In genomic region chr12:45170456-45171042, GRCh38 we compare ENCODE assay signal across 9 cellular contexts. TPM values are rescaled to one million over a fixed set of nuclear protein-coding genes. Genes with fewer than 3 reads are reported as not detected.
DNase-seq lines count a peak whose midpoint lies in the region; ATAC-seq and TF ChIP-seq lines count a peak whose summit lies in the region.
"Had no signal": no experiment of that assay in that cellular context is flagged by ENCODE, and none has a peak within 500 bp of the region (broad histone marks: within the 10 kb centered on the region; RNA-seq: fewer than 3 reads in every experiment).

No MANE protein-coding gene starts in this region.

- H3K9me2 ChIP-seq in MM.1S (replicated peaks; ENCODE audit: insufficient read depth, low read length): no peaks in the 10 kb centered on the region

- H3K4me3 ChIP-seq in MM.1S (ENCODE audit: low read length): no peak overlapping the region
- H3K4me3 ChIP-seq in uterus: no peak overlapping the region

- no peak overlapping the region for H3K27ac Mint-ChIP-seq in activated naive CD4-positive, alpha-beta T cell treated with anti-CD3 and anti-CD28 coated beads, Interleukin-2, amount 50 U/mL, for 72 hours
- no peak overlapping the region for H3K27ac Mint-ChIP-seq in progenitor cell of endocrine pancreas
- H3K27ac Mint-ChIP-seq: IgD-negative memory B cell had no signal

- H3K36me3 ChIP-seq in MM.1S (replicated peaks; ENCODE audit: insufficient read depth, low read length): no peaks in the 10 kb centered on the region
- no peaks in the 10 kb centered on the region for H3K36me3 ChIP-seq in uterus

- no peak overlapping the region for H3K4me3 Mint-ChIP-seq in progenitor cell of endocrine pancreas (ENCODE audit: low read depth)
- H3K4me3 Mint-ChIP-seq: IgD-negative memory B cell had no signal

- no peaks in the 10 kb centered on the region for H4K20me1 ChIP-seq in MM.1S (ENCODE audit: insufficient read depth, low read length)

- H3F3A ChIP-seq in MM.1S (ENCODE audit: insufficient read depth, low read length): no peaks in the 10 kb centered on the region

- peak; percentile 75 for ATAC-seq in GM19467 (IDR thresholded peaks at IDR 0.05; ENCODE audit: unreplicated experiment)
- peak; percentile 56 to 67 for ATAC-seq in activated naive CD4-positive, alpha-beta T cell treated with anti-CD3 and anti-CD28 coated beads, Interleukin-2, amount 50 U/mL, for 72 hours
- ATAC-seq in Right ventricle myocardium superior (ENCODE audit: poor library complexity): peak; percentile 78

- no peak overlapping the region for H3K9ac ChIP-seq in MM.1S (ENCODE audit: low read length)

- H3K4me1 Mint-ChIP-seq in progenitor cell of endocrine pancreas (ENCODE audit: low read depth): no peaks in the 10 kb centered on the region

- no peaks in the 10 kb centered on the region for H3K9me3 ChIP-seq in MM.1S (replicated peaks; ENCODE audit: insufficient read depth, low read length)
- H3K9me3 ChIP-seq in uterus: no peaks in the 10 kb centered on the region

- H3K79me2 ChIP-seq in MM.1S (ENCODE audit: low read length): no peaks in the 10 kb centered on the region

- H3K27me3 ChIP-seq in MM.1S (replicated peaks; ENCODE audit: insufficient read depth, low read length) (no peaks in the 10 kb centered on the region), uterus (no peaks in the 10 kb centered on the region)

- TF ChIP-seq POLR2A in uterus (IDR thresholded peaks at IDR 0.05): no peak

- peak; percentile 81 for DNase-seq in CD1c-positive myeloid dendritic cell (ENCODE audit: extremely low spot score)
- DNase-seq in MM.1S: peak; percentile 57
- DNase-seq in SKM-1 treated with dmso at 0.1 percent for 144 hours (lab: John Stamatoyannopoulos, UW; ENCODE audit: unreplicated experiment): peak; percentile 7
- DNase-seq in activated naive CD4-positive, alpha-beta T cell treated with anti-CD3 and anti-CD28 coated beads, Interleukin-2, amount 50 U/mL, for 72 hours (ENCODE audit: low spot score in 2 of 2): peak in 1 of 2 donors; percentile 84
- peak; percentile 78 for DNase-seq in Right ventricle myocardium superior
- DNase-seq in progenitor cell of endocrine pancreas (ENCODE audit: low spot score, unreplicated experiment): peak; percentile 65
- DNase-seq in uterus: peak; percentile 53 to 71

- H3K4me2 ChIP-seq in MM.1S (ENCODE audit: low read depth, low read length): no peak overlapping the region

- no peak overlapping the region for H2AFZ ChIP-seq in MM.1S (ENCODE audit: low read length)

- no peaks in the 10 kb centered on the region for H3K27me3 Mint-ChIP-seq in progenitor cell of endocrine pancreas
- H3K27me3 Mint-ChIP-seq: IgD-negative memory B cell had no signal

- H3K4me1 ChIP-seq in MM.1S (ENCODE audit: low read length) (no peaks in the 10 kb centered on the region), uterus (no peaks in the 10 kb centered on the region)

- intact Hi-C loops in Right ventricle myocardium superior (cut with DNase I): loop anchor here (5.0 kb wide), 1 partner anchor 217 kb away; no protein-coding TSS in a partner anchor
- intact Hi-C loops in uterus (cut with DNase I; ENCODE audit: low total_unique reads): no loop called here

- H3K36me3 Mint-ChIP-seq in activated naive CD4-positive, alpha-beta T cell treated with anti-CD3 and anti-CD28 coated beads, Interleukin-2, amount 50 U/mL, for 72 hours: peaks cover 0 to 2% of the 10 kb centered on the region in 2 donors
- H3K36me3 Mint-ChIP-seq in progenitor cell of endocrine pancreas (ENCODE audit: insufficient read depth): peaks cover 12% of the 10 kb centered on the region

- H3K9me3 Mint-ChIP-seq in activated naive CD4-positive, alpha-beta T cell treated with anti-CD3 and anti-CD28 coated beads, Interleukin-2, amount 50 U/mL, for 72 hours: no peaks in the 10 kb centered on the region
- no peaks in the 10 kb centered on the region for H3K9me3 Mint-ChIP-seq in progenitor cell of endocrine pancreas (ENCODE audit: low read depth)
- H3K9me3 Mint-ChIP-seq: IgD-negative memory B cell had no signal

- H3K27ac ChIP-seq in MM.1S (ENCODE audit: low read length) (no peak overlapping the region), uterus (no peak overlapping the region)

- TF ChIP-seq CTCF in MM.1S (IDR thresholded peaks at IDR 0.05; ENCODE audit: low read length) (peak; percentile 95), progenitor cell of endocrine pancreas (IDR thresholded peaks at IDR 0.05; ENCODE audit: unreplicated experiment) (peak; percentile 89), uterus (IDR thresholded peaks at IDR 0.05) (peak; percentile 54 to 68 (median 60))

RNA-seq across cellular contexts. Expression of gene ANO6, which starts 45.3 kb away (rescaled TPM):
- 10 to 100 TPM; 13.3 to 25.5 TPM for total RNA-seq in activated naive CD4-positive, alpha-beta T cell treated with anti-CD3 and anti-CD28 coated beads, Interleukin-2, amount 50 U/mL, for 72 hours
- total RNA-seq in Right ventricle myocardium superior (46.6 TPM), progenitor cell of endocrine pancreas (39.2 and 43.1 TPM in 2 replicates), uterus (100 to 1,000 TPM in 1 of 4 donors, 10 to 100 TPM in 3; 53.8 to 125 (median 75.9) TPM)
